Comparison of ENCODE assay signal across 8 cellular contexts in genomic region chr15:41115088-41115651, GRCh38. TPM values are rescaled to one million over a fixed set of nuclear protein-coding genes. Genes with fewer than 3 reads are reported as not detected.
DNase-seq lines count a peak whose midpoint lies in the region; ATAC-seq, FAIRE-seq and TF ChIP-seq lines count a peak whose summit lies in the region.

No MANE protein-coding gene starts in this region.

- TF ChIP-seq RAD21 in K562 (CRISPR knock-in tag; conservative IDR thresholded peaks at IDR 0.05 in 1 of 2, IDR thresholded peaks at IDR 0.05 in 1 of 2): no peak

- TF ChIP-seq CTCF in C4-2B (conservative IDR thresholded peaks at IDR 0.05): no peak
- peak; percentile 15 for TF ChIP-seq CTCF in NB4 (IDR thresholded peaks at IDR 0.05; ENCODE audit: low read depth, low read length)
- TF ChIP-seq CTCF in K562 (IDR thresholded peaks at IDR 0.05 in 2 of 3, conservative IDR thresholded peaks at IDR 0.05 in 1 of 3; ENCODE audit: insufficient read depth in 2 of 3, low read depth in 1 of 3, low read length in 3 of 3): 0 out of 6 replicates have a peak, but pooled peaks of 1 of the 3 experiments have one; percentile 29

- intact Hi-C loops in K562 (cut with micrococcal nuclease): loop anchor here (5.0 kb wide), 1 partner anchor 67 kb away; no protein-coding TSS in a partner anchor

- H3K4me2 ChIP-seq in K562 (ENCODE audit: insufficient read depth, low read length): peak overlapping the region; percentile 100

- DNase-seq in GM19239 (ENCODE audit: insufficient read length, low spot score): no peak
- DNase-seq in NB4 (ENCODE audit: low read depth): peak; percentile 65
- peak in 3 of 4 experiments; percentile 21 to 28 (median 22) for DNase-seq in K562 (ENCODE audit: extremely low read depth in 1 of 4, low spot score in 3 of 4)
- DNase-seq in superior temporal gyrus (ENCODE audit: extremely low spot score): peak; percentile 15

- H3K9me3 ChIP-seq in K562 (replicated peaks; ENCODE audit: control insufficient read depth, insufficient read depth, low read depth, low read length): no peaks in the 10 kb centered on the region

- no peaks in the 10 kb centered on the region for H4K20me1 ChIP-seq in K562 (replicated peaks; ENCODE audit: control insufficient read depth, insufficient read depth, low read length)

- FAIRE-seq in GM19239 (lab: Jason Lieb, UNC) (peak; percentile 82), K562 (lab: Jason Lieb, UNC) (peak; percentile 54)

- ATAC-seq in K562: peak; percentile 31
- ATAC-seq in HG03175 (IDR thresholded peaks at IDR 0.05; ENCODE audit: unreplicated experiment): no peak
- ATAC-seq in HG02642 (IDR thresholded peaks at IDR 0.05; ENCODE audit: poor library complexity, unreplicated experiment): no peak

- BruUV-seq in K562 (replicated peaks; lab: Mats Ljungman, UMichigan): TSS peak; percentile 76

- peak overlapping the region; percentile 100 for H3K9ac ChIP-seq in K562 (ENCODE audit: insufficient read depth in 1 of 2, low read depth in 2 of 2, low read length in 2 of 2)

- TF ChIP-seq POLR2A in NB4 (IDR thresholded peaks at IDR 0.05; ENCODE audit: extremely low read depth, insufficient read length) (no peak), K562 (conservative IDR thresholded peaks at IDR 0.05) (peak; percentile 10; the same call in 1 of the 2 replicates)

- H2AFZ ChIP-seq in K562 (ENCODE audit: low read depth, low read length): peak overlapping the region; percentile 96

- H3K9me1 ChIP-seq in K562 (ENCODE audit: control insufficient read depth, insufficient read depth, low read length): no peaks in the 10 kb centered on the region

- POLR2A ChIA-PET in K562 (lab: Yijun Ruan, JAX): interaction anchor here (0.6 to 2.0 kb wide), 10 partner anchors 9 to 1385 kb away, joined by 3 to 9 read pairs (median 4); no protein-coding TSS in a partner anchor

- H3K36me3 ChIP-seq in K562 (ENCODE audit: control insufficient read depth, insufficient read depth, low read length): peaks cover 24% of the 10 kb centered on the region; the same call in 1 of the 3 replicates

- H3K4me3 ChIP-seq in NB4 (ENCODE audit: low read depth, low read length) (peak overlapping the region; percentile 97), K562 (peak overlapping the region; percentile 89)

- peak overlapping the region; percentile 99 for H3K27ac ChIP-seq in C4-2B
- H3K27ac ChIP-seq in K562 (ENCODE audit: extremely low read depth, low read depth, low read length): peak overlapping the region; percentile 100
- H3K27ac ChIP-seq in layer of hippocampus (ENCODE audit: low read depth, low read length): peak overlapping the region; percentile 100

- CTCF ChIA-PET in K562 (lab: Yijun Ruan, JAX; ENCODE audit: low intra/inter-chr PET ratio): interaction anchor here (0.7 kb wide), 1 partner anchor 971 kb away, joined by 3 read pairs; no protein-coding TSS in a partner anchor

- in situ Hi-C loops in K562 (cut with MboI): no loop called here

- peaks cover 5 to 12% of the 10 kb centered on the region in 2 experiments; a peak in 4 of 5 replicates for H3K4me1 ChIP-seq in K562 (replicated peaks in 1 of 2; ENCODE audit: control insufficient read depth in 2 of 2, insufficient read depth in 2 of 2, low read length in 2 of 2)

- no peak for TF ChIP-seq EP300 in K562 (IDR thresholded peaks at IDR 0.05; ENCODE audit: low read length)

- 1% methylated on average over 11 of the region's 11 CpGs for WGBS in K562 (ENCODE audit: insufficient coverage, low coverage, missing lambda C conversion rate)

- H3K27me3 ChIP-seq in K562 (ENCODE audit: control insufficient read depth in 2 of 2, insufficient read depth in 2 of 2, low read length in 2 of 2) (no peaks in the 10 kb centered on the region), layer of hippocampus (ENCODE audit: control insufficient read depth, insufficient read depth, low read length) (no peaks in the 10 kb centered on the region)

- H3K79me2 ChIP-seq in K562 (ENCODE audit: control insufficient read depth, insufficient read depth, low read length): peaks cover 64% of the 10 kb centered on the region

TF ChIP-seq in K562, 482 proteins besides CTCF, POLR2A, EP300 and RAD21 (continues in another document):
- TF ChIP-seq ZBTB1 (CRISPR knock-in tag; IDR thresholded peaks at IDR 0.05; ENCODE audit: borderline replicate concordance, low read depth) (no peak), DPF2 (IDR thresholded peaks at IDR 0.05) (peak; percentile 36; the same call in 1 of the 2 replicates), PRDM10 (IDR thresholded peaks at IDR 0.05; ENCODE audit: partially characterized antibody) (peak; percentile 34), SPI1 (IDR thresholded peaks at IDR 0.05; ENCODE audit: borderline replicate concordance, low read depth, low read length) (no peak), ZNF511 (CRISPR knock-in tag; IDR thresholded peaks at IDR 0.05) (0 out of 2 replicates have a peak, but pooled peaks have one; percentile 40), RFX5 (IDR thresholded peaks at IDR 0.05; ENCODE audit: low read depth, low read length) (no peak), MIER1 (IDR thresholded peaks at IDR 0.05; ENCODE audit: low read depth) (no peak), POU5F1 (IDR thresholded peaks at IDR 0.05; ENCODE audit: borderline replicate concordance, low read depth, low read length, partially characterized antibody) (no peak), GATAD2B (IDR thresholded peaks at IDR 0.05; ENCODE audit: borderline replicate concordance) (no peak), JUND (IDR thresholded peaks at IDR 0.05; ENCODE audit: borderline replicate concordance, low read depth, low read length) (no peak), JUND (tag; IDR thresholded peaks at IDR 0.05; ENCODE audit: borderline replicate concordance, low read depth, low read length) (0 out of 3 replicates have a peak, but pooled peaks have one; percentile 36), ZNF274 (IDR thresholded peaks at IDR 0.05; ENCODE audit: borderline replicate concordance, low read depth, low read length) (no peak), CC2D1A (IDR thresholded peaks at IDR 0.05) (peak; percentile 41; the same call in 1 of the 2 replicates)

RNA-seq across cellular contexts. Expression of gene INO80, which starts 0.9 kb away (rescaled TPM):
- 29.8 and 87.5 TPM in 2 replicates for total RNA-seq in K562 (2011; cell fraction: chromatin; rRNA removed; ENCODE audit: low replicate concordance)
- 19.8 and 24.7 TPM in 2 replicates for total RNA-seq in K562 (2011; cell fraction: nucleolus; rRNA removed)
- total RNA-seq in K562 (2011; cell fraction: nucleoplasm; rRNA removed): 21.1 and 25.9 TPM in 2 replicates
- total RNA-seq in K562 (2014; rRNA removed): 20.5 and 31.3 TPM in 2 replicates
- 18.4 and 18.6 TPM in 2 replicates for total RNA-seq in K562 (2014; rRNA removed; fragmentation: Illumina TruSeq; extraction: Trizol)
- 18.7 and 23.7 TPM in 2 replicates for total RNA-seq in K562 (2015; rRNA removed; fragmentation: Illumina TruSeq; extraction: Trizol)
- total RNA-seq in K562 (2021): 21.3 and 25.7 TPM in 2 replicates
- polyA plus RNA-seq in K562 (2011; rRNA removed): 5.0 and 5.1 TPM in 2 replicates
- 7.1 and 7.9 TPM in 2 replicates for polyA plus RNA-seq in K562 (2011; cell fraction: cytosol; rRNA removed)
- 10.9 and 13.1 TPM in 2 replicates for polyA plus RNA-seq in K562 (2011; cell fraction: nucleus; rRNA removed)
- 12.0 and 12.6 TPM in 2 replicates for polyA plus RNA-seq in K562 (2012)
- polyA plus RNA-seq in K562 (2014; fragmentation: Illumina TruSeq; extraction: Trizol): 18.5 and 19.9 TPM in 2 replicates
- 1 to 10 TPM; 1.1 to 3.9 TPM for polyA plus RNA-seq in K562 (2014; fragmentation: Nextera tagmentation; extraction: Ambion mirVana)
- polyA plus RNA-seq in K562 (2014; rRNA removed): 20.2 and 20.4 TPM in 2 replicates
- 16.0 and 18.3 TPM in 2 replicates for polyA minus RNA-seq in K562 (2011; rRNA and poly(A)+ RNA removed)
- polyA minus RNA-seq in K562 (2011; cell fraction: cytosol; rRNA and poly(A)+ RNA removed): 10.6 and 13.5 TPM in 2 replicates
- 16.4 and 31.0 TPM in 2 replicates for polyA minus RNA-seq in K562 (2011; cell fraction: nucleus; rRNA and poly(A)+ RNA removed)
